Comparison of ENCODE assay signal across 20 cellular contexts in the genomic region with DNA sequence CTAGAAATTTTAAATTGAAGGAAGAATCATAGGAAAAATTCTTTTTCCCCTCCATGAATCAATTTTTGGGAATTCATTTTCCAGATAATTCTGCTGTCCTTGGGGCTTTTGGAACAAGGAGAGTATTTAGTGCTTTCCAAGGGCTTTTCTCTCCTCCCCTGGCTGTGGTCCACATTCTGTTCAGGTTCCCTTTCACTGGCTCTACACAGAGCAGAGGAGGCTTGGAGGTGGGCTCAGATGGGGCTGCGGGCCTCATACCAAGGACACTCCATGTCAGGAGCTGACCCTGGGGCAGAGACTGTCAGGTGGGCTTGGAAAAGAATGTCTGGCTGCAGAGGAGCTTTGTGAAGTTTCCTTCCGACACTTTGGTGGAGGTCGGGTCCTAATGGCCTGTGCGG.
"Had no signal": no experiment of that assay in that cellular context is flagged by ENCODE, and none has a peak within 500 bp of the region (broad histone marks: within the 10 kb centered on the region; RNA-seq: fewer than 3 reads in every experiment).

No MANE protein-coding gene starts in this region.

- H3K27ac Mint-ChIP-seq: activated T-cell treated with anti-CD3 and anti-CD28 coated beads, Interleukin-2, amount 50 U/mL, for 72 hours; progenitor cell of endocrine pancreas; stimulated activated naive CD8-positive, alpha-beta T cell treated with anti-CD3 and anti-CD28 coated beads, Interleukin-15, Interleukin-2, amounts not matched to agents 100 ng/mL and 50 ng/mL, for 24 hours had no signal

- H3K36me3 ChIP-seq: ascending aorta, breast epithelium, esophagus muscularis mucosa, suprapubic skin, upper lobe of left lung had no signal

- H3K4me3 ChIP-seq: ascending aorta, breast epithelium, esophagus muscularis mucosa, suprapubic skin, upper lobe of left lung had no signal

- H3K27me3 ChIP-seq: ascending aorta, breast epithelium, esophagus muscularis mucosa, suprapubic skin, upper lobe of left lung had no signal

- H3K4me1 ChIP-seq: ascending aorta, breast epithelium, suprapubic skin had no signal

- H3K36me3 Mint-ChIP-seq: activated naive CD4-positive, alpha-beta T cell treated with anti-CD3 and anti-CD28 coated beads, Interleukin-2, amount 50 U/mL, for 24 hours had no signal

- H3K9me3 ChIP-seq: ascending aorta, breast epithelium, esophagus muscularis mucosa, suprapubic skin, upper lobe of left lung had no signal

- H3K27ac ChIP-seq: ascending aorta, breast epithelium, suprapubic skin, upper lobe of left lung had no signal

- H3K9me3 Mint-ChIP-seq: activated naive CD4-positive, alpha-beta T cell treated with anti-CD3 and anti-CD28 coated beads, Interleukin-2, amount 50 U/mL, for 24 hours; activated T-cell treated with anti-CD3 and anti-CD28 coated beads, Interleukin-2, amount 50 U/mL, for 72 hours; stimulated activated naive CD8-positive, alpha-beta T cell treated with anti-CD3 and anti-CD28 coated beads, Interleukin-15, Interleukin-2, amounts not matched to agents 100 ng/mL and 50 ng/mL, for 24 hours had no signal

- ATAC-seq: activated T-cell treated with anti-CD3 and anti-CD28 coated beads, Interleukin-2, amount 50 U/mL, for 72 hours had no signal

- DNase-seq: activated CD4-positive, alpha-beta T cell treated with anti-CD3 and anti-CD28 coated beads, Interleukin-2, amount 50 U/mL, for 1 hour; activated CD4-positive, CD25-positive, alpha-beta regulatory T cell treated with anti-CD3 and anti-CD28 coated beads, Interleukin-2, amount 50 U/mL, for 72 hours; activated CD8-positive, alpha-beta memory T cell treated with anti-CD3 and anti-CD28 coated beads, Interleukin-2, amount 50 U/mL, for 48 hours; activated gamma-delta T cell; activated T-cell treated with anti-CD3 and anti-CD28 coated beads, Interleukin-2, amount 50 U/mL, for 72 hours; cerebellar nuclear complex; effector CD4-positive, alpha-beta T cell; occipital lobe; stimulated activated CD4-positive, alpha-beta T cell treated with anti-CD3 and anti-CD28 coated beads, Interleukin-15, amount 100 ng/mL, for 24 hours; stimulated activated CD4-positive, alpha-beta T cell treated with anti-CD3 and anti-CD28 coated beads, Interleukin-2, amount 100 ng/mL, for 48 hours; T-helper 1 cell; T-helper 9 cell; upper lobe of left lung had no signal

- H3K27me3 Mint-ChIP-seq: activated naive CD4-positive, alpha-beta T cell treated with anti-CD3 and anti-CD28 coated beads, Interleukin-2, amount 50 U/mL, for 24 hours; stimulated activated naive CD8-positive, alpha-beta T cell treated with anti-CD3 and anti-CD28 coated beads, Interleukin-15, Interleukin-2, amounts not matched to agents 100 ng/mL and 50 ng/mL, for 24 hours had no signal

- H3K4me3 Mint-ChIP-seq: activated naive CD4-positive, alpha-beta T cell treated with anti-CD3 and anti-CD28 coated beads, Interleukin-2, amount 50 U/mL, for 24 hours; activated T-cell treated with anti-CD3 and anti-CD28 coated beads, Interleukin-2, amount 50 U/mL, for 72 hours; stimulated activated naive CD8-positive, alpha-beta T cell treated with anti-CD3 and anti-CD28 coated beads, Interleukin-15, Interleukin-2, amounts not matched to agents 100 ng/mL and 50 ng/mL, for 24 hours had no signal
